Comparison of ENCODE assay signal across 28 cellular contexts in the genomic region with DNA sequence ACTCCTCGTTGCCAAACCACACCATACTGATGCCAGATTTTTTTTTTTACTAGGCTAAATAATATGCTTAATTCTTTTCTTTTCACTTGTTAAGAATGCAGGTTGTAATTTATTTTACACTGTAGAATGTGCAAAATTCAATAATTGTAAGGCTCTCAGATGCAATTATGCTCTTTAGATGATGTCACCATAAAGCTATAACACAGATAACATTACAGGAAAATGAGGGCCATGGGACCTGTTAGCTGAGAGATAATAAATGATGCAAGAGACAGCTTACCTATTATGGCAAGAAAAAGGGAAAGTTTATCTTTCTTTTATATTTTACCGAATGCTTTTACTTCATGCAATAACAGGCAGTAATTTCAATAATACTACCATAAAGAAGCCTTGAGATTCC. TPM values are rescaled to one million over a fixed set of nuclear protein-coding genes. Genes with fewer than 3 reads are reported as not detected.
"Had no signal": no experiment of that assay in that cellular context is flagged by ENCODE, and none has a peak within 500 bp of the region (broad histone marks: within the 10 kb centered on the region; RNA-seq: fewer than 3 reads in every experiment).

No MANE protein-coding gene starts in this region.

- DNase-seq: activated B cell treated with CpG ODN at 0.5 μM for 24 hours; activated CD4-positive, alpha-beta memory T cell treated with anti-CD3 and anti-CD28 coated beads for 36 hours; activated CD4-positive, alpha-beta T cell treated with anti-CD3 and anti-CD28 coated beads for 1 hour; activated CD4-positive, alpha-beta T cell treated with anti-CD3 and anti-CD28 coated beads, Interleukin-2, amount 10 ng/mL, durations not matched to agents 7 days and 5 days; activated CD8-positive, alpha-beta memory T cell treated with anti-CD3 and anti-CD28 coated beads for 24 hours; activated gamma-delta T cell; activated naive CD4-positive, alpha-beta T cell treated with anti-CD3 and anti-CD28 coated beads for 36 hours; activated T-cell treated with anti-CD3 and anti-CD28 coated beads, Interleukin-2, amount 50 U/mL, for 4 hours; amygdala; cerebellar nuclear complex; Kasumi-1; KBM-7; NCI-H1105 treated with DMSO at 0.1 percent for 48 hours; NCI-H2029; NCI-H2171; NCI-H2227 treated with DMSO at 0.1 percent for 48 hours; NCI-H446 treated with DMSO at 0.1 percent for 48 hours; NCI-H524 treated with DMSO at 0.1 percent for 48 hours; NCI-H774; NK-92 treated with Interleukin-12 subunit alpha and Interleukin-12 subunit beta, amount 100 ng/mL, for 24 hours; SHP77; T-helper 17 cell; T-helper 9 cell had no signal

- ATAC-seq: activated T-cell treated with anti-CD3 and anti-CD28 coated beads, Interleukin-2, amount 50 U/mL, for 4 hours; activated T-helper 17 cell treated with anti-CD3 and anti-CD28 coated beads, Interleukin-2, amount 50 U/mL, for 72 hours; T-helper 17 cell had no signal

- H3K27me3 Mint-ChIP-seq: activated B cell treated with CpG ODN at 0.5 μM for 24 hours; activated CD4-positive, alpha-beta T cell treated with anti-CD3 and anti-CD28 coated beads, Interleukin-2, amount 10 ng/mL, durations not matched to agents 7 days and 5 days; activated naive CD8-positive, alpha-beta T cell had no signal

- H3K4me1 Mint-ChIP-seq: activated B cell treated with CpG ODN at 0.5 μM for 24 hours; activated CD4-positive, alpha-beta T cell treated with anti-CD3 and anti-CD28 coated beads, Interleukin-2, amount 10 ng/mL, durations not matched to agents 7 days and 5 days; activated T-helper 17 cell treated with anti-CD3 and anti-CD28 coated beads, Interleukin-2, amount 50 U/mL, for 72 hours; T-helper 17 cell had no signal

- H3K4me3 Mint-ChIP-seq: activated B cell treated with CpG ODN at 0.5 μM for 24 hours; activated CD4-positive, alpha-beta memory T cell treated with anti-CD3 and anti-CD28 coated beads for 36 hours; activated CD4-positive, alpha-beta T cell treated with anti-CD3 and anti-CD28 coated beads, Interleukin-2, amount 10 ng/mL, durations not matched to agents 7 days and 5 days; activated naive CD4-positive, alpha-beta T cell treated with anti-CD3 and anti-CD28 coated beads for 36 hours; activated naive CD8-positive, alpha-beta T cell; activated T-cell treated with anti-CD3 and anti-CD28 coated beads, Interleukin-2, amount 50 U/mL, for 4 hours; activated T-helper 17 cell treated with anti-CD3 and anti-CD28 coated beads, Interleukin-2, amount 50 U/mL, for 72 hours; T-helper 17 cell had no signal

- H3K27ac Mint-ChIP-seq: activated B cell treated with CpG ODN at 0.5 μM for 24 hours; activated CD4-positive, alpha-beta memory T cell treated with anti-CD3 and anti-CD28 coated beads for 36 hours; activated CD4-positive, alpha-beta T cell treated with anti-CD3 and anti-CD28 coated beads, Interleukin-2, amount 10 ng/mL, durations not matched to agents 7 days and 5 days; activated naive CD4-positive, alpha-beta T cell treated with anti-CD3 and anti-CD28 coated beads for 36 hours; activated naive CD8-positive, alpha-beta T cell; activated T-helper 17 cell treated with anti-CD3 and anti-CD28 coated beads, Interleukin-2, amount 50 U/mL, for 72 hours; T-helper 17 cell had no signal

- H3K9me3 Mint-ChIP-seq: activated B cell treated with CpG ODN at 0.5 μM for 24 hours; activated CD4-positive, alpha-beta memory T cell treated with anti-CD3 and anti-CD28 coated beads for 36 hours; activated CD4-positive, alpha-beta T cell treated with anti-CD3 and anti-CD28 coated beads, Interleukin-2, amount 10 ng/mL, durations not matched to agents 7 days and 5 days; activated naive CD4-positive, alpha-beta T cell treated with anti-CD3 and anti-CD28 coated beads for 36 hours; activated T-cell treated with anti-CD3 and anti-CD28 coated beads, Interleukin-2, amount 50 U/mL, for 4 hours; activated T-helper 17 cell treated with anti-CD3 and anti-CD28 coated beads, Interleukin-2, amount 50 U/mL, for 72 hours had no signal

- H3K27ac ChIP-seq: SJSA1 had no signal

- H3K4me1 ChIP-seq: SJSA1 had no signal

- H3K36me3 ChIP-seq: SJSA1 had no signal

- FAIRE-seq: colon, RCC 7860 had no signal

- H3K36me3 Mint-ChIP-seq: activated CD4-positive, alpha-beta memory T cell treated with anti-CD3 and anti-CD28 coated beads for 36 hours; activated naive CD8-positive, alpha-beta T cell had no signal

- H3K27me3 ChIP-seq: SJSA1 had no signal

- H3K4me3 ChIP-seq: SJSA1 had no signal

RNA-seq across cellular contexts. Expression of gene CHRM3, which starts 35.4 kb away (rescaled TPM):
- total RNA-seq: activated B cell treated with CpG ODN at 0.5 μM for 24 hours, SJSA1 had no signal
